Comparison of ENCODE assay signal across 10 cellular contexts in the genomic region with DNA sequence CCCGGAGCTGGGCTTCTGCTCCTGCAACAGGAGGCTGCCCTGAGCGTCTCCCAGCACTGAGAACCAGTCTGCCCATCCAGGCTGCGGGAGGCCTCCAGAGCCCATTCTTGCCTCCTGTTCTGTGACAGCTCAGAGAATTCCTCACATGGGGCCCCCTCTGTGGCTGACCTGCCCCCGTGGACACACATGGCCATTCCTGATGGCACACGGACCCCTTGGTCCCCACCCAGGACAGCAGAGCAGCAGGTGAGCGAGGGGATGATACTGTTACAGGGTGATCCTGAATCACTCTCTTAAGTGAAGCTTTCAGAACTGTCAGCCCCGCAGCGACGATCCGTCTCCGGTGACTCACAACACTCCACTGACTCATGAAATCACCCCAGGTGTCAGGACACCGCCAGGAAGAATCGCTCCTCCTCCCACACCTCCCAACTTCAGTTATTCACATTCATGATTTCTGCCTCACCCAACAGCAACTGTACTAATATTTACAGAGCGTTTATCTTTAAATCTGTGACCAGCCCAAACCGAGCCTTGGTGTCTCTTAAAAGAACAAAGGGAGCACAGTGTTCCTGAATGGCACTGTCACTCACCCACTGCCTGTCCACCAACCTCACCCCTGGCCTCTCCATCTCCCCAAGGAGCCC. TPM values are rescaled to one million over a fixed set of nuclear protein-coding genes. Genes with fewer than 3 reads are reported as not detected.
DNase-seq lines count a peak whose midpoint lies in the region; ATAC-seq and TF ChIP-seq lines count a peak whose summit lies in the region.
"Had no signal": no experiment of that assay in that cellular context is flagged by ENCODE, and none has a peak within 500 bp of the region (broad histone marks: within the 10 kb centered on the region; RNA-seq: fewer than 3 reads in every experiment).

No MANE protein-coding gene starts in this region.

- H4K20me1 ChIP-seq in SK-N-SH (ENCODE audit: insufficient read depth): no peaks in the 10 kb centered on the region

- ATAC-seq in HG02970 (IDR thresholded peaks at IDR 0.05; ENCODE audit: low FRiP score, unreplicated experiment) (no peak), HG02642 (IDR thresholded peaks at IDR 0.05; ENCODE audit: poor library complexity, unreplicated experiment) (no peak)
- ATAC-seq: stimulated activated naive B cell treated with anti-CD40 and anti-IgM and Interleukin-4, amounts not matched to agents 10 μg/mL and 1 μg/mL and 100 μg/mL, for 72 hours had no signal

- H3K27ac ChIP-seq in SK-N-SH (ENCODE audit: low read depth in 2 of 2, low read length in 1 of 2): no peak overlapping the region

- in situ Hi-C loops in ACHN (cut with HindIII; ENCODE audit: low pct_ligation_motif_present, low pct_unique_long_range_greater_than_20kb, low sequenced_read_pairs): no loop called here

- H3K9me3 ChIP-seq in SK-N-SH: no peaks in the 10 kb centered on the region

- TF ChIP-seq EP300 in SK-N-SH (IDR thresholded peaks at IDR 0.05; ENCODE audit: borderline replicate concordance in 1 of 2, low read depth in 1 of 2, low read length in 1 of 2): no peak

- 0 out of 2 replicates have a peak overlapping the region, but pooled peaks have one; percentile 33 for H3K4me2 ChIP-seq in SK-N-SH

- POLR2A ChIA-PET in SK-N-SH (lab: Yijun Ruan, JAX): no interaction called here

- no peaks in the 10 kb centered on the region for H3K9me2 ChIP-seq in SK-N-SH

- no peaks in the 10 kb centered on the region for H3K27me3 ChIP-seq in SK-N-SH (ENCODE audit: insufficient read depth)

- H3K36me3 ChIP-seq in SK-N-SH (replicated peaks in 1 of 2; ENCODE audit: control insufficient read depth in 1 of 2, insufficient read depth in 2 of 2, low read length in 1 of 2): no peaks in the 10 kb centered on the region

- no peak for TF ChIP-seq CTCF in SK-N-SH (IDR thresholded peaks at IDR 0.05)

- CTCF ChIA-PET in SK-N-SH (lab: Yijun Ruan, JAX): interaction anchor here (1.2 to 1.6 kb wide), 3 partner anchors 10 to 104 kb away, joined by 3 to 5 read pairs (median 5); no protein-coding TSS in a partner anchor

- 20% methylated on average over 9 of the region's 15 CpGs for WGBS in SK-N-SH (ENCODE audit: low lambda C conversion rate)

- DNase-seq in ACHN (peak; percentile 73), HT-29 (ENCODE audit: low spot score) (peak; percentile 93), SK-N-SH (no peak), kidney tubule cell (ENCODE audit: low spot score) (peak; percentile 92), T-helper 9 cell (no peak), AG20443 (ENCODE audit: low spot score) (no peak)
- DNase-seq: stimulated activated naive B cell treated with anti-CD40 and anti-IgM and Interleukin-4, amounts not matched to agents 10 μg/mL and 1 μg/mL and 100 μg/mL, for 72 hours had no signal

- peaks cover 0 to 22% of the 10 kb centered on the region in 2 experiments; a peak in 1 of 4 replicates for H3K4me1 ChIP-seq in SK-N-SH (ENCODE audit: control insufficient read depth in 1 of 2, insufficient read depth in 2 of 2, low read depth in 1 of 2, low read length in 1 of 2)

- no peaks in the 10 kb centered on the region for H3K79me2 ChIP-seq in SK-N-SH (ENCODE audit: insufficient read depth)

- no peak overlapping the region for H3K9ac ChIP-seq in SK-N-SH

- TF ChIP-seq RAD21 in SK-N-SH (IDR thresholded peaks at IDR 0.05; ENCODE audit: low read length): no peak

- no peak overlapping the region for H2AFZ ChIP-seq in SK-N-SH (ENCODE audit: low read depth)

- H3K4me3 ChIP-seq in SK-N-SH (ENCODE audit: low read depth in 2 of 2, low read length in 1 of 2): no peak overlapping the region

- peaks cover 4% of the 10 kb centered on the region for H3F3A ChIP-seq in SK-N-SH (replicated peaks; ENCODE audit: insufficient read depth)

TF ChIP-seq in SK-N-SH, 30 proteins besides CTCF, POLR2A, EP300 and RAD21:
- TF ChIP-seq, protein P1, sequence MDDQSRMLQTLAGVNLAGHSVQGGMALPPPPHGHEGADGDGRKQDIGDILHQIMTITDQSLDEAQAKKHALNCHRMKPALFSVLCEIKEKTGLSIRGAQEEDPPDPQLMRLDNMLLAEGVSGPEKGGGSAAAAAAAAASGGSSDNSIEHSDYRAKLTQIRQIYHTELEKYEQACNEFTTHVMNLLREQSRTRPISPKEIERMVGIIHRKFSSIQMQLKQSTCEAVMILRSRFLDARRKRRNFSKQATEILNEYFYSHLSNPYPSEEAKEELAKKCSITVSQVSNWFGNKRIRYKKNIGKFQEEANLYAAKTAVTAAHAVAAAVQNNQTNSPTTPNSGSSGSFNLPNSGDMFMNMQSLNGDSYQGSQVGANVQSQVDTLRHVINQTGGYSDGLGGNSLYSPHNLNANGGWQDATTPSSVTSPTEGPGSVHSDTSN (IDR thresholded peaks at IDR 0.05): peak; percentile 47
- TF ChIP-seq FOSL2 (IDR thresholded peaks at IDR 0.05; ENCODE audit: borderline replicate concordance, low read depth): peak; percentile 52; the same call in 1 of the 2 replicates
- no peak for TF ChIP-seq POLR2AphosphoS5 (IDR thresholded peaks at IDR 0.05; ENCODE audit: low read depth, low read length)
TF ChIP-seq in SK-N-SH: peak in this region for 2.

RNA-seq across cellular contexts. Expression of a gene that starts 22.5 kb away (rescaled TPM):
- 0.18 and 0.25 TPM in 2 replicates for total RNA-seq in HT-29 (2014; rRNA removed; shearing (Covaris generic))
- polyA plus RNA-seq in SK-N-SH (2012; rRNA removed): 0.26 and 0.62 TPM in 2 replicates
- polyA plus RNA-seq in SK-N-SH (2012; cell fraction: cytosol; rRNA removed): 0.15 and 0.25 TPM in 2 replicates
- 1.9 TPM in 2 replicates for polyA plus RNA-seq in SK-N-SH (2012; cell fraction: nucleus; rRNA removed)
- polyA plus RNA-seq: liver had no signal

RNA-seq across cellular contexts. Expression of a gene that starts 41.7 kb away (rescaled TPM):
- 119 and 132 TPM in 2 replicates for total RNA-seq in HT-29 (2014; rRNA removed; shearing (Covaris generic))
- 140 and 151 TPM in 2 replicates for polyA plus RNA-seq in SK-N-SH (2012; rRNA removed)
- 216 and 367 TPM in 2 replicates for polyA plus RNA-seq in SK-N-SH (2012; cell fraction: cytosol; rRNA removed)
- polyA plus RNA-seq in SK-N-SH (2012; cell fraction: nucleus; rRNA removed): 37.2 and 61.3 TPM in 2 replicates

RNA-seq across cellular contexts. Expression of a gene that starts 48.3 kb away (rescaled TPM):
- total RNA-seq in HT-29 (2014; rRNA removed; shearing (Covaris generic)): 21.4 and 22.7 TPM in 2 replicates
- 19.2 and 25.4 TPM in 2 replicates for polyA plus RNA-seq in SK-N-SH (2012; rRNA removed)
- polyA plus RNA-seq in SK-N-SH (2012; cell fraction: cytosol; rRNA removed): 2.5 and 4.0 TPM in 2 replicates
- polyA plus RNA-seq in SK-N-SH (2012; cell fraction: nucleus; rRNA removed): 134 and 388 TPM in 2 replicates

Comparison
In these comparisons a context has a peak if more than half of its experiments do, and no peak if none do; other contexts are left out.
1. DNase-seq: peak in ACHN (single experiment), HT-29 (single experiment) and kidney tubule cell (single experiment); none in SK-N-SH (single experiment), T-helper 9 cell (single experiment) and AG20443 (single experiment).